In the genomic region with DNA sequence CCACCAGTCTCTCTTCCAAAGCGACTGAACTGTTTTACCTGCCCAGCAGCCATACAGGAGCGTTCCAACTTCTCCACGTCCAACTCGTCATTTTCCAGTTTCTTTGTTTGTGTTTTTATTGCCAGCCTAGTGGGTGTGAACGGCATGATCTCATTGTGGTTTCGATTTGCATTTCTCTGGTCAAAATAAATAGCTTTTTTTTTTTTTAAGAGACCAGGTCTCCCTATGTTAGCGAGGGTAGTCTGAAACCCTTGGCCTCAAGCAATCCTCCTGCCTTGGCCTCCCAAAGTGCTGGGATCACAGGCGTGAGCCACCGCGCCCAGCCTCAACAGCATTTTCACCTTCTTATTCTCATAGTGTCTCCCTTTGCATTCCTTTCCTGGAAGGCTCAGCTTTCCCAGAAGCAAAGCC, we compare ENCODE assay signal across 14 cellular contexts. TPM values are rescaled to one million over a fixed set of nuclear protein-coding genes. Genes with fewer than 3 reads are reported as not detected.
DNase-seq lines count a peak whose midpoint lies in the region; ATAC-seq and TF ChIP-seq lines count a peak whose summit lies in the region.
"Had no signal": no experiment of that assay in that cellular context is flagged by ENCODE, and none has a peak within 500 bp of the region (broad histone marks: within the 10 kb centered on the region; RNA-seq: fewer than 3 reads in every experiment).

No MANE protein-coding gene starts in this region.

- H3K27ac ChIP-seq in DOHH2 (ENCODE audit: low read depth, low read length) (peak overlapping the region; percentile 96), gastroesophageal sphincter (no peak overlapping the region)
- H3K27ac ChIP-seq in naive thymus-derived CD4-positive, alpha-beta T cell (ENCODE audit: low read depth, low read length): no peak overlapping the region
- H3K27ac ChIP-seq: body of pancreas had no signal

- WGBS in gastroesophageal sphincter (ENCODE audit: low coverage in 1 of 2), 2 donors: 52 to 68% methylated on average over 4 to 9 of the region's 10 CpGs

- peaks cover 17% of the 10 kb centered on the region for H3F3A ChIP-seq in DOHH2 (ENCODE audit: control insufficient read depth, insufficient read depth)

- H3K4me3 Mint-ChIP-seq in naive thymus-derived CD4-positive, alpha-beta T cell: peak overlapping the region in 2 of 10 donors; percentile 33 to 68

- H3K27me3 Mint-ChIP-seq in naive thymus-derived CD4-positive, alpha-beta T cell: no peaks in the 10 kb centered on the region

- H3K27me3 ChIP-seq in DOHH2 (ENCODE audit: control insufficient read depth, low read length) (no peaks in the 10 kb centered on the region), adipocyte (replicated peaks; ENCODE audit: control insufficient read depth, insufficient read depth, low read length) (no peaks in the 10 kb centered on the region), gastroesophageal sphincter (peaks cover 10% of the 10 kb centered on the region)
- no peaks in the 10 kb centered on the region for H3K27me3 ChIP-seq in naive thymus-derived CD4-positive, alpha-beta T cell (ENCODE audit: control insufficient read depth in 2 of 2, insufficient read depth in 2 of 2, low read length in 2 of 2)
- H3K27me3 ChIP-seq: body of pancreas had no signal

- no peaks in the 10 kb centered on the region for H3K9me2 ChIP-seq in DOHH2 (replicated peaks; ENCODE audit: control insufficient read depth, low read length)

- H3K4me2 ChIP-seq in DOHH2 (ENCODE audit: low read length): peak overlapping the region; percentile 43

- peaks cover 0 to 33% (median 28%) of the 10 kb centered on the region in 7 donors for H3K4me1 Mint-ChIP-seq in naive thymus-derived CD4-positive, alpha-beta T cell

- no peak for TF ChIP-seq POLR2A in gastroesophageal sphincter (IDR thresholded peaks at IDR 0.05)

- intact Hi-C loops in naive thymus-derived CD4-positive, alpha-beta T cell (cut with micrococcal nuclease): no loop called here

- H3K4me1 ChIP-seq in DOHH2 (ENCODE audit: control insufficient read depth, low read length): peaks cover 87% of the 10 kb centered on the region
- H3K4me1 ChIP-seq in adipocyte (ENCODE audit: control insufficient read depth, insufficient read depth, low read length): peaks cover 6% of the 10 kb centered on the region
- peaks cover 26 to 32% of the 10 kb centered on the region in 2 donors for H3K4me1 ChIP-seq in naive thymus-derived CD4-positive, alpha-beta T cell (ENCODE audit: control insufficient read depth in 2 of 2, insufficient read depth in 2 of 2, low read length in 2 of 2)
- H3K4me1 ChIP-seq in gastroesophageal sphincter: no peaks in the 10 kb centered on the region
- H3K4me1 ChIP-seq: body of pancreas had no signal

- H3K9me3 Mint-ChIP-seq in naive thymus-derived CD4-positive, alpha-beta T cell: no peaks in the 10 kb centered on the region

- TF ChIP-seq CTCF in DOHH2 (IDR thresholded peaks at IDR 0.05; ENCODE audit: low read depth, low read length, poor library complexity, severe bottlenecking): no peak
- no peak for TF ChIP-seq CTCF in gastroesophageal sphincter (IDR thresholded peaks at IDR 0.05)

- peaks cover 10% of the 10 kb centered on the region for H3K79me2 ChIP-seq in DOHH2 (ENCODE audit: control insufficient read depth, low read length)

- no peak for TF ChIP-seq EP300 in gastroesophageal sphincter (IDR thresholded peaks at IDR 0.05)

- ATAC-seq in naive thymus-derived CD4-positive, alpha-beta T cell: no peak
- ATAC-seq in GM18511 (IDR thresholded peaks at IDR 0.05; ENCODE audit: unreplicated experiment): no peak
- no peak for ATAC-seq in gastroesophageal sphincter
- ATAC-seq: body of pancreas had no signal

- H3K4me3 ChIP-seq in DOHH2 (ENCODE audit: low read length) (peak overlapping the region; percentile 29), adipocyte (ENCODE audit: low read length) (peak overlapping the region; percentile 52), gastroesophageal sphincter (no peak overlapping the region)
- no peak overlapping the region for H3K4me3 ChIP-seq in naive thymus-derived CD4-positive, alpha-beta T cell (ENCODE audit: low read length)
- H3K4me3 ChIP-seq: body of pancreas had no signal

- no peak overlapping the region for H3K9ac ChIP-seq in adipocyte (ENCODE audit: low read length)

- no peaks in the 10 kb centered on the region for H3K9me3 ChIP-seq in DOHH2 (ENCODE audit: control insufficient read depth, insufficient read depth, low read length)
- H3K9me3 ChIP-seq in adipocyte (ENCODE audit: control insufficient read depth, low read length): no peaks in the 10 kb centered on the region
- no peaks in the 10 kb centered on the region for H3K9me3 ChIP-seq in naive thymus-derived CD4-positive, alpha-beta T cell (ENCODE audit: control insufficient read depth in 2 of 3, low read length in 3 of 3)
- no peaks in the 10 kb centered on the region for H3K9me3 ChIP-seq in gastroesophageal sphincter
- H3K9me3 ChIP-seq: body of pancreas had no signal

- CTCF ChIA-PET in naive thymus-derived CD4-positive, alpha-beta T cell (lab: Charles Lee): interaction anchor here (1.6 to 3.2 kb wide), 2 partner anchors 14 to 21 kb away, joined by 6 to 25 read pairs; no protein-coding TSS in a partner anchor

- no peaks in the 10 kb centered on the region for H4K20me1 ChIP-seq in DOHH2 (ENCODE audit: control insufficient read depth, insufficient read depth, low read depth, low read length)

- H3K36me3 Mint-ChIP-seq in naive thymus-derived CD4-positive, alpha-beta T cell: no peaks in the 10 kb centered on the region

- POLR2A ChIA-PET in naive thymus-derived CD4-positive, alpha-beta T cell (lab: Charles Lee): interaction anchor here (0.6 to 13.1 kb wide), 8 partner anchors 9 to 215 kb away, joined by 3 to 163 read pairs (median 3); a partner anchor contains a TSS

- DNase-seq in M059J (ENCODE audit: low read depth): peak; percentile 72
- DNase-seq in adipocyte (ENCODE audit: low read depth): no peak
- no peak for DNase-seq in naive thymus-derived CD4-positive, alpha-beta T cell
- no peak for DNase-seq in cortex of kidney (lab: John Stamatoyannopoulos, UW)
- no peak for DNase-seq in putamen (ENCODE audit: low spot score)
- DNase-seq: body of pancreas; NCI-H69; nucleus accumbens; stimulated activated CD4-positive, alpha-beta T cell treated with anti-CD3 and anti-CD28 coated beads, Interleukin-2, amount 100 ng/mL, for 48 hours; SW 1271 had no signal

- peaks cover 4% of the 10 kb centered on the region for H3K36me3 ChIP-seq in DOHH2 (ENCODE audit: control insufficient read depth, low read length)
- no peaks in the 10 kb centered on the region for H3K36me3 ChIP-seq in adipocyte (ENCODE audit: control insufficient read depth, insufficient read depth, low read length, severe bottlenecking)
- H3K36me3 ChIP-seq in naive thymus-derived CD4-positive, alpha-beta T cell (ENCODE audit: control insufficient read depth in 2 of 3, insufficient read depth in 3 of 3, low read length in 3 of 3): no peaks in the 10 kb centered on the region
- no peaks in the 10 kb centered on the region for H3K36me3 ChIP-seq in gastroesophageal sphincter

- H3K27ac Mint-ChIP-seq in naive thymus-derived CD4-positive, alpha-beta T cell: peak overlapping the region in 8 of 9 donors; percentile 55 to 99 (median 80)

RNA-seq across cellular contexts. Expression of a gene that starts 4.1 kb away (rescaled TPM):
- not detected in 2 replicates for total RNA-seq in M059J (2014; rRNA removed; shearing (Covaris generic))
- total RNA-seq in naive thymus-derived CD4-positive, alpha-beta T cell: under 1 TPM in 3 of 5 experiments, not detected in 2; 0.24 to 0.41 (median 0.27) TPM
- under 1 TPM in 1 of 2 donors, not detected in 1; 0.54 TPM for polyA plus RNA-seq in naive thymus-derived CD4-positive, alpha-beta T cell
- under 1 TPM in 1 of 4 donors, not detected in 3; 0.37 TPM for total RNA-seq in gastroesophageal sphincter
- total RNA-seq: body of pancreas had no signal

RNA-seq across cellular contexts. Expression of a gene that starts 11.2 kb away (rescaled TPM):
- total RNA-seq in M059J (2014; rRNA removed; shearing (Covaris generic)): 1.5 and 2.9 TPM in 2 replicates
- total RNA-seq in naive thymus-derived CD4-positive, alpha-beta T cell: 10 to 100 TPM in 2 of 5 experiments, 1 to 10 TPM in 2, under 1 TPM in 1; 0.37 to 12.9 (median 4.6) TPM
- polyA plus RNA-seq in naive thymus-derived CD4-positive, alpha-beta T cell: not detected
- total RNA-seq in gastroesophageal sphincter: 1 to 10 TPM in 1 of 4 donors, under 1 TPM in 3; 0.23 to 1.2 (median 0.47) TPM
- total RNA-seq: kidney epithelial cell had no signal

RNA-seq across cellular contexts. Expression of a gene that starts 21.6 kb away (rescaled TPM):
- total RNA-seq in M059J (2014; rRNA removed; shearing (Covaris generic)): not detected in 2 replicates
- 1 to 10 TPM in 1 of 5 experiments, under 1 TPM in 3, not detected in 1; 0.14 to 3.9 (median 0.45) TPM for total RNA-seq in naive thymus-derived CD4-positive, alpha-beta T cell
- under 1 TPM; 0.14 to 0.44 TPM for polyA plus RNA-seq in naive thymus-derived CD4-positive, alpha-beta T cell
- total RNA-seq in gastroesophageal sphincter: 1 to 10 TPM in 1 of 4 donors, under 1 TPM in 2, not detected in 1; 0.16 to 1.3 (median 0.27) TPM
- total RNA-seq: kidney epithelial cell had no signal

RNA-seq across cellular contexts. Expression of a gene that starts 23.7 kb away (rescaled TPM):
- 36.9 and 44.0 TPM in 2 replicates for total RNA-seq in M059J (2014; rRNA removed; shearing (Covaris generic))
- total RNA-seq in naive thymus-derived CD4-positive, alpha-beta T cell: 100 to 1,000 TPM; 131 to 150 (median 133) TPM
- 10 to 100 TPM; 22.3 to 34.5 TPM for polyA plus RNA-seq in naive thymus-derived CD4-positive, alpha-beta T cell
- 10 to 100 TPM; 27.5 to 40.3 (median 37.4) TPM for total RNA-seq in gastroesophageal sphincter

RNA-seq across cellular contexts. Expression of a gene that starts 24.2 kb away (rescaled TPM):
- 75.4 and 79.5 TPM in 2 replicates for total RNA-seq in M059J (2014; rRNA removed; shearing (Covaris generic))
- 10 to 100 TPM; 32.9 to 65.0 (median 50.2) TPM for total RNA-seq in naive thymus-derived CD4-positive, alpha-beta T cell
- polyA plus RNA-seq in naive thymus-derived CD4-positive, alpha-beta T cell: 100 to 1,000 TPM in 1 of 2 donors, 10 to 100 TPM in 1; 79.5 to 123 TPM
- 10 to 100 TPM; 41.6 to 56.7 (median 51.7) TPM for total RNA-seq in gastroesophageal sphincter

Comparison
In these comparisons a context has a peak if more than half of its experiments do, and no peak if none do; other contexts are left out.
1. H3K4me3 ChIP-seq: peak in DOHH2 (single experiment) and adipocyte (single experiment); none in naive thymus-derived CD4-positive, alpha-beta T cell (single experiment) and gastroesophageal sphincter (0 of 2).